In genomic region chr1:63557365-63557987, GRCh38 we compare ENCODE assay signal across 8 cellular contexts. TPM values are rescaled to one million over a fixed set of nuclear protein-coding genes. Genes with fewer than 3 reads are reported as not detected.
A peak's percentile ranks its signal among the peaks of the same experiment; 100 is the strongest.
DNase-seq lines count a peak whose midpoint lies in the region; ATAC-seq and TF ChIP-seq lines count a peak whose summit lies in the region.

No MANE protein-coding gene starts in this region.

- H3K27ac Mint-ChIP-seq in brain (no peak overlapping the region), nephron (no peak overlapping the region)

- H3K9me3 Mint-ChIP-seq in brain (no peaks in the 10 kb centered on the region), nephron (no peaks in the 10 kb centered on the region)

- no peak overlapping the region for H3K4me3 Mint-ChIP-seq in brain
- H3K4me3 Mint-ChIP-seq in nephron: no peak overlapping the region

- no peaks in the 10 kb centered on the region for H3K36me3 ChIP-seq in GM06990 (ENCODE audit: control insufficient read depth, insufficient read depth, low read length)

- DNase-seq in A172 (ENCODE audit: low spot score): peak; percentile 39
- DNase-seq in GM06990 (ENCODE audit: extremely low read depth, insufficient read length): no peak
- DNase-seq in NCI-H69 (lab: John Stamatoyannopoulos, UW): peak; percentile 35
- DNase-seq in NCI-H187 (lab: John Stamatoyannopoulos, UW): no peak
- DNase-seq in HuH-7.5 (ENCODE audit: low spot score): no peak

- TF ChIP-seq CTCF in GM06990 (IDR thresholded peaks at IDR 0.05; ENCODE audit: insufficient read depth, low read length, poor library complexity, severe bottlenecking) (peak; percentile 57), brain (conservative IDR thresholded peaks at IDR 0.05) (peak; percentile 47 to 63), nephron (IDR thresholded peaks at IDR 0.05; ENCODE audit: unreplicated experiment in 3 of 3) (peak; percentile 49 to 54 (median 54))

- no peaks in the 10 kb centered on the region for H3K27me3 ChIP-seq in GM06990 (replicated peaks; ENCODE audit: control insufficient read depth, insufficient read depth, low read length)

- H3K4me1 Mint-ChIP-seq in brain (no peaks in the 10 kb centered on the region), nephron (no peaks in the 10 kb centered on the region)

- no peak overlapping the region for H3K4me3 ChIP-seq in GM06990 (replicated peaks; ENCODE audit: low read depth, low read length)

- H3K36me3 Mint-ChIP-seq in brain (peaks cover 55% of the 10 kb centered on the region), nephron (ENCODE audit: low read depth) (peaks cover 16% of the 10 kb centered on the region)

- H3K27me3 Mint-ChIP-seq in brain (no peaks in the 10 kb centered on the region), nephron (ENCODE audit: low read depth) (no peaks in the 10 kb centered on the region)

- ATAC-seq in GM21529 (IDR thresholded peaks at IDR 0.05; ENCODE audit: unreplicated experiment): no peak

RNA-seq across cellular contexts. Expression of gene EFCAB7, which starts 34.2 kb away (rescaled TPM):
- 10.0 and 10.1 TPM in 2 replicates for total RNA-seq in A172 (2014; rRNA removed; shearing (Covaris generic))
- polyA plus RNA-seq in brain (ENCODE audit: insufficient read depth, low read depth, low replicate concordance): 3.5 TPM

RNA-seq across cellular contexts. Expression of gene ITGB3BP, which starts 34.5 kb away (rescaled TPM):
- 43.9 and 55.1 TPM in 2 replicates for total RNA-seq in A172 (2014; rRNA removed; shearing (Covaris generic))
- polyA plus RNA-seq in brain (ENCODE audit: insufficient read depth, low read depth, low replicate concordance): 22.5 TPM

RNA-seq across cellular contexts. Expression of gene PGM1, which starts 35.7 kb away (rescaled TPM):
- total RNA-seq in A172 (2014; rRNA removed; shearing (Covaris generic)): 46.5 and 50.5 TPM in 2 replicates
- polyA plus RNA-seq in brain (ENCODE audit: insufficient read depth, low read depth, low replicate concordance): 39.5 TPM

Comparison
In these comparisons a context has a peak if more than half of its experiments do, and no peak if none do; other contexts are left out.
1. DNase-seq: peak in A172 (single experiment) and NCI-H69 (single experiment); none in GM06990 (single experiment), NCI-H187 (0 of 2) and HuH-7.5 (single experiment).
2. Peak in every context shown above with its lines, with median percentiles within 50 percentile points of each other: CTCF ChIP-seq.